1 cellular context compared by ENCODE assay signal in the genomic region with DNA sequence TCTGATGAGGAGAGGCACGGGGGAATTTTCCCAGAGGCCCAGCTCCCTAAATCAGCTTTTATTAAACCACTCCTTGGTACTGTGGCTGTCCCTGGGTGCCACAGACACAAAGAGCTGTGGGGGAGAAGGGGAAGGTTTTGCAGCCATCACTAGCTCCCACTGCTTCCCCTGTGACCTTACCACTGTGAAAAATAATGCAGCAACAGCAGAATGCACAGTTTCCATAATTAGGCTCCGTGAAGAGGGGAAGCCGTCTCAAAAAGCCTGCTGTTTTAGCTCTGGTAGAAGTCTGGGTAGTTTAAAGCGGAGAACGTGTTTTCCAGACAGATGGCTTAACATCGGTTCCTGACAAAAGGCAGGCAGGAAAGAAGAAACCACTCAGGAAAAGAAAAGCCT.
TF ChIP-seq lines count a peak whose summit lies in the region.

No MANE protein-coding gene starts in this region.

TF ChIP-seq in HepG2, 621 proteins besides CTCF, POLR2A, EP300 and RAD21:
- TF ChIP-seq ZNF136 (CRISPR knock-in tag; IDR thresholded peaks at IDR 0.05; ENCODE audit: low read depth) (no peak), MED13 (CRISPR knock-in tag; IDR thresholded peaks at IDR 0.05) (no peak), ZNF629 (CRISPR knock-in tag; conservative IDR thresholded peaks at IDR 0.05) (no peak), FOXM1 (CRISPR knock-in tag; IDR thresholded peaks at IDR 0.05) (no peak), ZFP90 (CRISPR knock-in tag; IDR thresholded peaks at IDR 0.05; ENCODE audit: borderline replicate concordance) (no peak), MAFK (conservative IDR thresholded peaks at IDR 0.05 in 1 of 2, IDR thresholded peaks at IDR 0.05 in 1 of 2; ENCODE audit: low read length in 2 of 2) (0 out of 4 replicates have a peak, but pooled peaks have one; percentile 6 to 15), MAFF (IDR thresholded peaks at IDR 0.05; ENCODE audit: low read depth, low read length) (0 out of 2 replicates have a peak, but pooled peaks have one; percentile 5)
